ENCODE assay signal across 35 cellular contexts in genomic region chr12:34547276-34547675, GRCh38.
"Had no signal": no experiment of that assay in that cellular context is flagged by ENCODE, and none has a peak within 500 bp of the region (broad histone marks: within the 10 kb centered on the region; RNA-seq: fewer than 3 reads in every experiment).

No MANE protein-coding gene starts in this region.

- H3K36me3 ChIP-seq: MG63 had no signal

- H3K4me3 ChIP-seq: MG63 had no signal

- DNase-seq: Kasumi-1, MG63, MM.1S, MV-4-11, NCI-H1092, NCI-H1092 treated with DMSO at 0.1 percent for 48 hours, NCI-H1105, NCI-H1105 treated with DMSO at 0.1 percent for 48 hours, NCI-H1417, NCI-H1417 treated with DMSO at 0.1 percent for 48 hours, NCI-H1436, NCI-H1436 treated with DMSO at 0.1 percent for 48 hours, NCI-H146, NCI-H1694, NCI-H1694 treated with DMSO at 0.1 percent for 48 hours, NCI-H187, NCI-H187 treated with DMSO at 0.1 percent for 48 hours, NCI-H1930, NCI-H2029, NCI-H2029 treated with DMSO at 0.1 percent for 48 hours, NCI-H2081, NCI-H2081 treated with DMSO at 0.1 percent for 48 hours, NCI-H2107, NCI-H2171, NCI-H2171 treated with DMSO at 0.1 percent for 48 hours, NCI-H2227 treated with DMSO at 0.1 percent for 48 hours, NCI-H226, NCI-H345, NCI-H446, NCI-H446 treated with DMSO at 0.1 percent for 48 hours, NCI-H510A, NCI-H510A treated with DMSO at 0.1 percent for 48 hours, NCI-H524, NCI-H524 treated with DMSO at 0.1 percent for 48 hours, NCI-H526 had no signal

- H3K27me3 ChIP-seq: MG63 had no signal
